9 cellular contexts compared by ENCODE assay signal in the genomic region with DNA sequence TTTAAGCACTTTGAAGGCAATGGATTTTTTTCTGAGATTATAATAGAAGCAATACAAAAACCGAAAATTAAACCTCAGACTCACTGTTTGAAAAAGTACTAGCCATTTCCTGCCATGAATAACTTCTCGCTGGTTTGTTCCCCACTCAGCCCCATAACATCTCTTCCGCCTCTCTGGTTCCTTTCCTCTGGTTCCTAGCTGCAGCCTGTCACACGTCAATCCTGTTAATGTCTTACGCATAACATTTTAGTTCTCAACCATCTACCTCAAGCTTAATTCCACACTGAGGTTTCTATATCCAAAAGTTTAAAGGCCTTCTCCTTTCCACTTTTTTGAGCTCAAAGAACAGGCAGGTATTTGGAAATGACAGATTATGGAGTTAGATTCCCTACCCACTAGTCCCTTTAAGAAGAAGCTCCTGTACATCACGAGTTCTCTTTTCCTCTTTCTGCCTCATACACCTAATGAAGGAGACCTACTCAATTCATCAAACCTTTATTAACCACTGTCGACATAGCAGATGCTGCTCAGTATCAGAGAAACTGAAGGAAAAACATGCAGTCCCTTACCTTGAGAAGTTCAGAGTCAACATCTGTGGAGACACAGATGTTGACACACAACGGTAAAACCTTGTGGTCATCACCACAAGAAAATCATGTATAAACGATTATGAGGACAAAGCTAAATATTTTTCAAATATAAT.
DNase-seq lines count a peak whose midpoint lies in the region; ATAC-seq and TF ChIP-seq lines count a peak whose summit lies in the region.
"Had no signal": no experiment of that assay in that cellular context is flagged by ENCODE, and none has a peak within 500 bp of the region (broad histone marks: within the 10 kb centered on the region; RNA-seq: fewer than 3 reads in every experiment).

No MANE protein-coding gene starts in this region.

- peak overlapping the region; percentile 71 for H3K4me2 ChIP-seq in OCI-LY3 (ENCODE audit: low read length)

- peak overlapping the region; percentile 56; the same call in 1 of the 2 replicates for H2AFZ ChIP-seq in OCI-LY3 (ENCODE audit: low read depth, low read length)

- H3K9ac ChIP-seq in OCI-LY3 (ENCODE audit: low read length) (peak overlapping the region; percentile 35), colonic mucosa (ENCODE audit: low read depth in 2 of 2, low read length in 2 of 2) (no peak overlapping the region)

- no peak for TF ChIP-seq POLR2A in adrenal gland (IDR thresholded peaks at IDR 0.05)

- DNase-seq in lower lobe of right lung = no peak
- no peak for DNase-seq in colonic mucosa
- no peak for DNase-seq in adrenal gland
- DNase-seq in amniotic stem cell (lab: John Stamatoyannopoulos, UW) = no peak
- no peak for DNase-seq in NCI-H510A (lab: John Stamatoyannopoulos, UW)
- DNase-seq: aorta had no signal

- ATAC-seq in GM18502 (IDR thresholded peaks at IDR 0.05; ENCODE audit: poor library complexity, unreplicated experiment) (peak; percentile 75), GM21737 (IDR thresholded peaks at IDR 0.05; ENCODE audit: unreplicated experiment) (peak; percentile 67), lower lobe of right lung (peak; percentile 55 to 69)

- peak overlapping the region; percentile 49 for H3K4me3 ChIP-seq in OCI-LY3 (ENCODE audit: low read length)
- H3K4me3 ChIP-seq in lower lobe of right lung = no peak overlapping the region
- H3K4me3 ChIP-seq in colonic mucosa = no peak overlapping the region
- H3K4me3 ChIP-seq in adrenal gland = no peak overlapping the region

- 58 to 71% (median 67%) methylated on average over 9 of the region's 9 CpGs for WGBS in adrenal gland, 4 donors

- TF ChIP-seq CTCF in OCI-LY3 (IDR thresholded peaks at IDR 0.05; ENCODE audit: low read depth, low read length) (no peak), lower lobe of right lung (IDR thresholded peaks at IDR 0.05) (no peak), colonic mucosa (IDR thresholded peaks at IDR 0.05) (no peak), adrenal gland (IDR thresholded peaks at IDR 0.05) (no peak)

- H3K79me2 ChIP-seq in OCI-LY3 (ENCODE audit: low read length) = no peaks in the 10 kb centered on the region

- H3K4me1 ChIP-seq in OCI-LY3 (ENCODE audit: low read length) (peaks cover 60% of the 10 kb centered on the region), lower lobe of right lung (no peaks in the 10 kb centered on the region), colonic mucosa (no peaks in the 10 kb centered on the region), adrenal gland (replicated peaks in 1 of 2) (no peaks in the 10 kb centered on the region)

- intact Hi-C loops in lower lobe of right lung (cut with DNase I) = no loop called here
- intact Hi-C loops in colonic mucosa (cut with DNase I) = no loop called here
- intact Hi-C loops in adrenal gland (cut with DNase I) = no loop called here

- H3K27ac ChIP-seq in OCI-LY3 (ENCODE audit: low read length) (peak overlapping the region; percentile 74), lower lobe of right lung (no peak overlapping the region), colonic mucosa (no peak overlapping the region), adrenal gland (no peak overlapping the region)

- H3K27me3 ChIP-seq in OCI-LY3 (ENCODE audit: low read depth, low read length) (no peaks in the 10 kb centered on the region), lower lobe of right lung (ENCODE audit: low read depth) (no peaks in the 10 kb centered on the region), colonic mucosa (no peaks in the 10 kb centered on the region), adrenal gland (no peaks in the 10 kb centered on the region)

- H3K9me3 ChIP-seq in OCI-LY3 (ENCODE audit: insufficient read depth, low read length) (no peaks in the 10 kb centered on the region), lower lobe of right lung (no peaks in the 10 kb centered on the region), colonic mucosa (no peaks in the 10 kb centered on the region), adrenal gland (replicated peaks in 1 of 3) (no peaks in the 10 kb centered on the region)

- no peaks in the 10 kb centered on the region for H3K36me3 ChIP-seq in OCI-LY3 (replicated peaks; ENCODE audit: low read depth, low read length)
- H3K36me3 ChIP-seq in lower lobe of right lung = no peaks in the 10 kb centered on the region
- no peaks in the 10 kb centered on the region for H3K36me3 ChIP-seq in colonic mucosa
- no peaks in the 10 kb centered on the region for H3K36me3 ChIP-seq in adrenal gland (replicated peaks in 1 of 2)

- H4K20me1 ChIP-seq in OCI-LY3 (ENCODE audit: insufficient read depth, low read length) = no peaks in the 10 kb centered on the region
